1 cellular context compared by ENCODE assay signal in the genomic region with DNA sequence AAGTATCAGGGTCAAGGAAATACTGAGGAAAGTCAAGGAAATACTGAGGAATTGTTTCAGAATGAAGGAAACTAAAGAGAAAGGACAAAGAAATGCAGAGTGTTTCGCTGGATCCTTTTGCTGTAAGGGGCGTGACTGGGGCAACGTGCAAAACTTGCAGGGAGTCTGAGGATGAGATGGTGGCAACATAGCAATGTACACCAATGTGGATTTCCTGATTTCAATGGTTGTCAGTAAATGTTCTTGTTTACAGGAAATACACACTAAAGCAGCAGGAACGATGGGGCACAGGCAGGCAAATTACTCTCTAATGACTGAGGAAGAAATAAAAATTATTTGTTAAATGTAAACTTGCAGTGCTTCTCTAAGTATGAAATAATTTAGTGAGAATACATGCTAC.
TF ChIP-seq lines count a peak whose summit lies in the region.

No MANE protein-coding gene starts in this region.

TF ChIP-seq in endothelial cell of umbilical vein, 7 proteins besides CTCF, POLR2A, EP300 and RAD21:
- TF ChIP-seq, protein P1, sequence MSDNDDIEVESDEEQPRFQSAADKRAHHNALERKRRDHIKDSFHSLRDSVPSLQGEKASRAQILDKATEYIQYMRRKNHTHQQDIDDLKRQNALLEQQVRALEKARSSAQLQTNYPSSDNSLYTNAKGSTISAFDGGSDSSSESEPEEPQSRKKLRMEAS (IDR thresholded peaks at IDR 0.05; ENCODE audit: insufficient read depth, insufficient read length) = no peak
- TF ChIP-seq FOS (IDR thresholded peaks at IDR 0.05; ENCODE audit: borderline replicate concordance, insufficient read depth, low read length) (no peak), GATA2 (IDR thresholded peaks at IDR 0.05; ENCODE audit: insufficient read depth, insufficient read length, low read depth, low read length) (no peak), POLR2AphosphoS5 (IDR thresholded peaks at IDR 0.05; ENCODE audit: insufficient read depth, low read depth, low read length) (no peak), JUN (IDR thresholded peaks at IDR 0.05; ENCODE audit: borderline replicate concordance, insufficient read depth, insufficient read length, low read depth) (no peak), MYC (IDR thresholded peaks at IDR 0.05; ENCODE audit: low read depth, low read length) (no peak), EZH2 (IDR thresholded peaks at IDR 0.05; ENCODE audit: borderline replicate concordance, low read depth, low read length, severe bottlenecking) (no peak)
